ENCODE assay signal across 12 cellular contexts in genomic region chr2:33205693-33206434, GRCh38.
DNase-seq lines count a peak whose midpoint lies in the region; ATAC-seq and TF ChIP-seq lines count a peak whose summit lies in the region.
"Had no signal": no experiment of that assay in that cellular context is flagged by ENCODE, and none has a peak within 500 bp of the region (broad histone marks: within the 10 kb centered on the region; RNA-seq: fewer than 3 reads in every experiment).

No MANE protein-coding gene starts in this region.

- TF ChIP-seq CTCF in GM12865 (IDR thresholded peaks at IDR 0.05; ENCODE audit: insufficient read depth, low read depth, low read length, missing control alignments) = no peak

- no peak overlapping the region for H3K4me3 ChIP-seq in GM12865 (ENCODE audit: low read depth, low read length)
- H3K4me3 ChIP-seq: breast epithelium, lung had no signal

- peak; percentile 76 for DNase-seq in GM12865 (ENCODE audit: low read depth)
- DNase-seq in GDM1 (lab: John Stamatoyannopoulos, UW) = no peak
- no peak for DNase-seq in mesenteric fat pad (ENCODE audit: low spot score)
- no peak for DNase-seq in cortex of kidney (lab: John Stamatoyannopoulos, UW)
- DNase-seq in SW480 (ENCODE audit: low spot score) = no peak
- DNase-seq: AML-193, NCI-H526 treated with DMSO at 0.1 percent for 48 hours had no signal

- ATAC-seq in GM19438 (IDR thresholded peaks at IDR 0.05; ENCODE audit: low read depth, unreplicated experiment) (peak; percentile 95), HG02884 (IDR thresholded peaks at IDR 0.05; ENCODE audit: unreplicated experiment) (peak; percentile 97), HG03575 (IDR thresholded peaks at IDR 0.05; ENCODE audit: extremely low read depth, insufficient number of reproducible peaks, low FRiP score, unreplicated experiment) (peak; percentile 94)
